8 cellular contexts compared by ENCODE assay signal in genomic region chrX:85004255-85004654, GRCh38. TPM values are rescaled to one million over a fixed set of nuclear protein-coding genes. Genes with fewer than 3 reads are reported as not detected.
A peak's percentile ranks its signal among the peaks of the same experiment; 100 is the strongest.
DNase-seq lines count a peak whose midpoint lies in the region; ATAC-seq, FAIRE-seq and TF ChIP-seq lines count a peak whose summit lies in the region.

No MANE protein-coding gene starts in this region.

- 44% methylated on average over 11 of the region's 11 CpGs for WGBS in hepatocyte (ENCODE audit: low lambda C conversion rate, missing lambda C conversion rate)

- H3K27me3 ChIP-seq in DND-41 (ENCODE audit: insufficient read depth, low read length, poor library complexity) (no peaks in the 10 kb centered on the region), hepatocyte (no peaks in the 10 kb centered on the region)

- H3K36me3 ChIP-seq in DND-41 (ENCODE audit: insufficient read depth, low read length): no peaks in the 10 kb centered on the region
- H3K36me3 ChIP-seq in hepatocyte (replicated peaks; ENCODE audit: insufficient read depth, low read depth): no peaks in the 10 kb centered on the region

- H3K4me2 ChIP-seq in DND-41 (ENCODE audit: insufficient read depth, low read length) (peak overlapping the region; percentile 72), hepatocyte (peak overlapping the region; percentile 74)

- peak overlapping the region; percentile 56 for H3K27ac Mint-ChIP-seq in activated CD4-positive, alpha-beta memory T cell treated with anti-CD3 and anti-CD28 coated beads, Interleukin-2, amount 10 ng/mL, durations not matched to agents 7 days and 5 days

- peaks cover 11% of the 10 kb centered on the region for H3K4me1 ChIP-seq in DND-41 (ENCODE audit: insufficient read depth, low read length)
- no peaks in the 10 kb centered on the region for H3K4me1 ChIP-seq in hepatocyte (ENCODE audit: insufficient read depth)

- H3K4me1 Mint-ChIP-seq in activated CD4-positive, alpha-beta memory T cell treated with anti-CD3 and anti-CD28 coated beads, Interleukin-2, amount 10 ng/mL, durations not matched to agents 7 days and 5 days: peaks cover 14% of the 10 kb centered on the region

- H2AFZ ChIP-seq in DND-41 (ENCODE audit: low read depth, low read length): peak overlapping the region; percentile 75
- peak overlapping the region; percentile 34 for H2AFZ ChIP-seq in hepatocyte

- H4K20me1 ChIP-seq in DND-41 (ENCODE audit: insufficient read depth, low read length) (no peaks in the 10 kb centered on the region), hepatocyte (ENCODE audit: insufficient read depth, poor library complexity, severe bottlenecking) (no peaks in the 10 kb centered on the region)

- CTCF ChIA-PET in activated CD4-positive, alpha-beta memory T cell treated with anti-CD3 and anti-CD28 coated beads, Interleukin-2, amount 10 ng/mL, durations not matched to agents 7 days and 5 days (lab: Charles Lee): no interaction called here

- POLR2A ChIA-PET in activated CD4-positive, alpha-beta memory T cell treated with anti-CD3 and anti-CD28 coated beads, Interleukin-2, amount 10 ng/mL, durations not matched to agents 7 days and 5 days (lab: Charles Lee): interaction anchor here (0.6 kb wide), 1 partner anchor 11 kb away, joined by 3 read pairs; no protein-coding TSS in a partner anchor

- no peak for TF ChIP-seq CTCF in DND-41 (IDR thresholded peaks at IDR 0.05; ENCODE audit: borderline replicate concordance, extremely low read depth, low read length, poor library complexity, severe bottlenecking)
- TF ChIP-seq CTCF in hepatocyte (IDR thresholded peaks at IDR 0.05; ENCODE audit: poor library complexity): no peak

- TF ChIP-seq POLR2A in H54 (IDR thresholded peaks at IDR 0.05; ENCODE audit: low read depth, low read length): no peak

- H3K79me2 ChIP-seq in DND-41 (ENCODE audit: insufficient read depth, low read length) (peaks cover 13% of the 10 kb centered on the region), hepatocyte (peaks cover 26% of the 10 kb centered on the region)

- ATAC-seq in DND-41 (ENCODE audit: insufficient read depth, low read depth): peak; percentile 21; the same call in 1 of the 3 replicates
- peak; percentile 7 for ATAC-seq in HG02885 (IDR thresholded peaks at IDR 0.05; ENCODE audit: poor library complexity, unreplicated experiment)
- ATAC-seq in HG02759 (IDR thresholded peaks at IDR 0.05; ENCODE audit: unreplicated experiment): no peak

- H3K9me2 ChIP-seq in hepatocyte (replicated peaks; ENCODE audit: insufficient read depth): no peaks in the 10 kb centered on the region

- DNase-seq in DND-41: no peak
- DNase-seq in activated CD4-positive, alpha-beta memory T cell treated with anti-CD3 and anti-CD28 coated beads, Interleukin-2, amount 10 ng/mL, durations not matched to agents 7 days and 5 days: no peak
- DNase-seq in hepatocyte (ENCODE audit: low spot score): no peak
- DNase-seq in H54 (ENCODE audit: insufficient read length, low spot score): no peak
- no peak for DNase-seq in NCI-H2196 (lab: John Stamatoyannopoulos, UW; ENCODE audit: unreplicated experiment)

- no peaks in the 10 kb centered on the region for H3K27me3 Mint-ChIP-seq in activated CD4-positive, alpha-beta memory T cell treated with anti-CD3 and anti-CD28 coated beads, Interleukin-2, amount 10 ng/mL, durations not matched to agents 7 days and 5 days

- H3K9me3 ChIP-seq in DND-41 (ENCODE audit: insufficient read depth, low read length, severe bottlenecking): no peaks in the 10 kb centered on the region
- H3K9me3 ChIP-seq in hepatocyte (ENCODE audit: low read depth): peaks cover 2% of the 10 kb centered on the region

- no peaks in the 10 kb centered on the region for H3K36me3 Mint-ChIP-seq in activated CD4-positive, alpha-beta memory T cell treated with anti-CD3 and anti-CD28 coated beads, Interleukin-2, amount 10 ng/mL, durations not matched to agents 7 days and 5 days (ENCODE audit: low read depth)

- H3K9me3 Mint-ChIP-seq in activated CD4-positive, alpha-beta memory T cell treated with anti-CD3 and anti-CD28 coated beads, Interleukin-2, amount 10 ng/mL, durations not matched to agents 7 days and 5 days: no peaks in the 10 kb centered on the region

- no peak for FAIRE-seq in H54 (lab: Jason Lieb, UNC)

- H3K4me3 Mint-ChIP-seq in activated CD4-positive, alpha-beta memory T cell treated with anti-CD3 and anti-CD28 coated beads, Interleukin-2, amount 10 ng/mL, durations not matched to agents 7 days and 5 days: peak overlapping the region; percentile 81

- H3K4me3 ChIP-seq in DND-41 (ENCODE audit: low read depth in 1 of 2, low read length in 2 of 2): peak overlapping the region; percentile 70 to 92; a peak in 3 of 4 replicates
- peak overlapping the region; percentile 31 for H3K4me3 ChIP-seq in hepatocyte
- H3K4me3 ChIP-seq in skin epidermis: peak overlapping the region; percentile 48 to 64 (median 61)

- peak overlapping the region; percentile 65 for H3K9ac ChIP-seq in DND-41 (ENCODE audit: low read depth, low read length)

- H3K27ac ChIP-seq in DND-41 (ENCODE audit: low read length) (peak overlapping the region; percentile 87), hepatocyte (peak overlapping the region; percentile 80), skin epidermis (peak overlapping the region in 16 of 21 experiments; percentile 8 to 82 (median 70))

RNA-seq across cellular contexts. Expression of gene APOOL, which starts 0.6 kb away (rescaled TPM):
- total RNA-seq in activated CD4-positive, alpha-beta memory T cell treated with anti-CD3 and anti-CD28 coated beads, Interleukin-2, amount 10 ng/mL, durations not matched to agents 7 days and 5 days: 10 to 100 TPM; 10.6 to 12.0 TPM
- 22.0 and 23.7 TPM in 2 replicates for total RNA-seq in hepatocyte
- polyA plus RNA-seq in hepatocyte: 3.7 and 5.7 TPM in 2 replicates

Comparison
In these comparisons a context has a peak if more than half of its experiments do, and no peak if none do; other contexts are left out.
1. H3K4me3 ChIP-seq: peak in every context shown above with its lines; median percentile 81 in DND-41; 61 in skin epidermis; 31 in hepatocyte.